ENCODE assay signal across 8 cellular contexts in the genomic region with DNA sequence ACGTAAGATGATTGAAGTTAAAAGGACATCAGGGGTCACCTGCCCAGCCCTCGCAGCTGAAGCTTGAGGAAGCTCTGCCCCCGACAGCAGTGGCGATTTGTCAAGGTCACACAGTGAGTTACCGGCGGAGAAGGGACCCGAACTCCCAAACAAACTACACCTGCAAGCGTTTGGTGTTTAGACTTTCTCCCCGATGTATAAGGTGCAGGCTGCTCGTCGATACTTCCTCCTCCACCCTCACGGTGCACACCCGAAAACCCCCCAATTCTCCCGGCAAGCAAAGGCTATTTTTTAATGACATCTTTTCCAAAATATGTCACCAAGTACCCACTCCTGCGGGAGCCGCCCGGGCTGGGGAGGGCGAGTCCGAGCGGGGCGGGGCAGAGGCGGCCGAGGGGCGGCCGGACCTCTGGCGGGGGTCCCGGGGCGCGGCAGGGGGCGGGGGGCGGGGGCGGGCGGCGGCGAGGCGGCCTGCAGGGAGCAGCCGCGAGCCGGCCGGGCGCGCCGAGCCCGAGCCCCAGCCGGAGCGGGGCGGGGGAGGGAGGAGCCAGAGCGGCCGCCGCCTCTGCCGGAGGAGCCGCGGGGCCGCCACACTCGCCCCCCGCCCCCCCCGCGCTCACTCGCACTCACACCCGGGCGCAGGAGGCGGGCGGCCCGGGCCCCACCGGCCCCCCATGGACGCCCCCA.
A peak's percentile ranks its signal among the peaks of the same experiment; 100 is the strongest.
DNase-seq lines count a peak whose midpoint lies in the region; ATAC-seq and TF ChIP-seq lines count a peak whose summit lies in the region.

A gene with protein sequence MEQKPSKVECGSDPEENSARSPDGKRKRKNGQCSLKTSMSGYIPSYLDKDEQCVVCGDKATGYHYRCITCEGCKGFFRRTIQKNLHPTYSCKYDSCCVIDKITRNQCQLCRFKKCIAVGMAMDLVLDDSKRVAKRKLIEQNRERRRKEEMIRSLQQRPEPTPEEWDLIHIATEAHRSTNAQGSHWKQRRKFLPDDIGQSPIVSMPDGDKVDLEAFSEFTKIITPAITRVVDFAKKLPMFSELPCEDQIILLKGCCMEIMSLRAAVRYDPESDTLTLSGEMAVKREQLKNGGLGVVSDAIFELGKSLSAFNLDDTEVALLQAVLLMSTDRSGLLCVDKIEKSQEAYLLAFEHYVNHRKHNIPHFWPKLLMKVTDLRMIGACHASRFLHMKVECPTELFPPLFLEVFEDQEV (plus strand): TSS at position 619 of the 687 bp plus-strand sequence. CDS start 11,524 bp downstream, outside the sequence.

- H3K4me1 Mint-ChIP-seq in activated naive CD4-positive, alpha-beta T cell treated with anti-CD3 and anti-CD28 coated beads, Interleukin-2, amount 10 ng/mL, durations not matched to agents 7 days and 5 days = peaks cover 39% of the 10 kb centered on the region

- H3K27me3 ChIP-seq in neuron (ENCODE audit: insufficient read depth, low read length) = no peaks in the 10 kb centered on the region
- H3K27me3 ChIP-seq in tibial artery = no peaks in the 10 kb centered on the region

- TF ChIP-seq CTCF in RWPE1 (conservative IDR thresholded peaks at IDR 0.05; ENCODE audit: low read depth) (peak; percentile 73), tibial artery (IDR thresholded peaks at IDR 0.05) (no peak)

- H3K36me3 Mint-ChIP-seq in activated naive CD4-positive, alpha-beta T cell treated with anti-CD3 and anti-CD28 coated beads, Interleukin-2, amount 10 ng/mL, durations not matched to agents 7 days and 5 days = no peaks in the 10 kb centered on the region

- H3K27me3 Mint-ChIP-seq in activated naive CD4-positive, alpha-beta T cell treated with anti-CD3 and anti-CD28 coated beads, Interleukin-2, amount 10 ng/mL, durations not matched to agents 7 days and 5 days = peaks cover 72% of the 10 kb centered on the region

- ATAC-seq in HG03175 (IDR thresholded peaks at IDR 0.05; ENCODE audit: unreplicated experiment) = peak; percentile 72

- peak within 1 kb of the TSS; percentile 69 for H2AFZ ChIP-seq in neuron (ENCODE audit: low read depth, low read length)

- H3K27ac ChIP-seq in RWPE1 = peak within 1 kb of the TSS; percentile 95
- peak within 1 kb of the TSS; percentile 93 to 94 for H3K27ac ChIP-seq in tibial artery

- H3K4me3 Mint-ChIP-seq in activated naive CD4-positive, alpha-beta T cell treated with anti-CD3 and anti-CD28 coated beads, Interleukin-2, amount 10 ng/mL, durations not matched to agents 7 days and 5 days = peak within 1 kb of the TSS; percentile 82

- no peaks in the 10 kb centered on the region for H3K9me3 ChIP-seq in neuron (ENCODE audit: low read length)
- H3K9me3 ChIP-seq in tibial artery = no peaks in the 10 kb centered on the region

- no peaks in the 10 kb centered on the region for H3K36me3 ChIP-seq in neuron (ENCODE audit: insufficient read depth, low read length)
- no peaks in the 10 kb centered on the region for H3K36me3 ChIP-seq in tibial artery

- H3K4me3 ChIP-seq in neuron (ENCODE audit: low read length) = peak within 1 kb of the TSS; percentile 79
- peak within 1 kb of the TSS; percentile 76 to 86 for H3K4me3 ChIP-seq in tibial artery

- H3K27ac Mint-ChIP-seq in activated naive CD4-positive, alpha-beta T cell treated with anti-CD3 and anti-CD28 coated beads, Interleukin-2, amount 10 ng/mL, durations not matched to agents 7 days and 5 days = peak within 1 kb of the TSS; percentile 24

- no peaks in the 10 kb centered on the region for H3K9me3 Mint-ChIP-seq in activated naive CD4-positive, alpha-beta T cell treated with anti-CD3 and anti-CD28 coated beads, Interleukin-2, amount 10 ng/mL, durations not matched to agents 7 days and 5 days

- CTCF ChIA-PET in RWPE1 (lab: Yijun Ruan, JAX) = interaction anchor here (0.5 to 2.1 kb wide), 8 partner anchors 9 to 334 kb away, joined by 3 to 19 read pairs (median 3); a partner anchor contains a TSS
- CTCF ChIA-PET in activated naive CD4-positive, alpha-beta T cell treated with anti-CD3 and anti-CD28 coated beads, Interleukin-2, amount 10 ng/mL, durations not matched to agents 7 days and 5 days (lab: Charles Lee) = interaction anchor here (0.7 to 6.9 kb wide), 10 partner anchors 13 to 51 kb away, joined by 3 to 79 read pairs (median 6); no protein-coding TSS in a partner anchor

- H3K4me1 ChIP-seq in neuron (ENCODE audit: insufficient read depth, low read length) (peaks cover 54% of the 10 kb centered on the region), tibial artery (peaks cover 0 to 54% (median 38%) of the 10 kb centered on the region in 4 donors)

- POLR2A ChIA-PET in RWPE1 (lab: Yijun Ruan, JAX; ENCODE audit: low non-redundant PET) = no interaction called here

- intact Hi-C loops in tibial artery (cut with DNase I; ENCODE audit: low total_unique reads) = loop anchor here (5.0 kb wide), 1 partner anchor 50 kb away; no protein-coding TSS in a partner anchor

- DNase-seq in NCI-H146 (lab: John Stamatoyannopoulos, UW) (peak; percentile 56), NCI-H146 treated with DMSO at 0.1 percent for 48 hours (lab: John Stamatoyannopoulos, UW; ENCODE audit: unreplicated experiment) (no peak), RWPE1 (ENCODE audit: low spot score) (peak; percentile 72), globus pallidus (ENCODE audit: low spot score) (peak; percentile 82), tibial artery (peak; percentile 65 to 86)
- peak; percentile 77 for DNase-seq in activated naive CD4-positive, alpha-beta T cell treated with anti-CD3 and anti-CD28 coated beads, Interleukin-2, amount 10 ng/mL, durations not matched to agents 7 days and 5 days
